ENCODE assay signal across 8 cellular contexts in genomic region chr4:79034544-79034943, GRCh38.
"Had no signal": no experiment of that assay in that cellular context is flagged by ENCODE, and none has a peak within 500 bp of the region (broad histone marks: within the 10 kb centered on the region; RNA-seq: fewer than 3 reads in every experiment).

No MANE protein-coding gene starts in this region.

- FAIRE-seq: G401.6, GM12878, GM12891, GM12892, GM18507, GM19239 had no signal

- H3K4me3 ChIP-seq: GM12878 had no signal

- ATAC-seq: GM12878 had no signal

- DNase-seq: GDM1, GF-D8 had no signal
